23 cellular contexts compared by ENCODE assay signal in genomic region chr14:58464652-58465051, GRCh38. TPM values are rescaled to one million over a fixed set of nuclear protein-coding genes. Genes with fewer than 3 reads are reported as not detected.
DNase-seq lines count a peak whose midpoint lies in the region; ATAC-seq, FAIRE-seq and TF ChIP-seq lines count a peak whose summit lies in the region.
"Had no signal": no experiment of that assay in that cellular context is flagged by ENCODE, and none has a peak within 500 bp of the region (broad histone marks: within the 10 kb centered on the region; RNA-seq: fewer than 3 reads in every experiment).

No MANE protein-coding gene starts in this region.

- H3K18ac ChIP-seq in mesenchymal stem cell (ENCODE audit: low read depth in 1 of 2, low read length in 2 of 2) = peak overlapping the region in 1 of 2 experiments; percentile 40

- H3K4ac ChIP-seq in mesenchymal stem cell (ENCODE audit: low read depth in 1 of 2, low read length in 2 of 2) = no peak overlapping the region

- intact Hi-C loops in ovary (cut with DNase I) = no loop called here

- TF ChIP-seq POLR2A in GM12891 (IDR thresholded peaks at IDR 0.05; ENCODE audit: low read depth, low read length) (no peak), ovary (IDR thresholded peaks at IDR 0.05) (no peak)

- no peak overlapping the region for H3K4me3 Mint-ChIP-seq in CD8-positive, alpha-beta memory T cell
- H3K4me3 Mint-ChIP-seq: CD4-positive, alpha-beta memory T cell; HFFc6 had no signal

- WGBS in mesenchymal stem cell = 99% methylated on average over 7 of the region's 8 CpGs
- 96% methylated on average over 8 of the region's 8 CpGs for WGBS in ovary, 3 donors

- no peak overlapping the region for H2BK120ac ChIP-seq in mesenchymal stem cell (ENCODE audit: low read depth, low read length)

- DNase-seq in GM12891 (ENCODE audit: insufficient read length, low spot score) (no peak), RWPE2 (ENCODE audit: low spot score) (no peak), epithelial cell of prostate (ENCODE audit: low read depth, low spot score) (peak; percentile 61), mesenchymal stem cell (no peak), ovary (no peak), C1 segment of cervical spinal cord (lab: John Stamatoyannopoulos, UW) (no peak)
- DNase-seq in CD8-positive, alpha-beta memory T cell = no peak
- DNase-seq: 8988T; ACHN; AML-193; BE2C; Caco-2; CD4-positive, alpha-beta memory T cell; DMS153; DND-41 had no signal

- peak overlapping the region; percentile 27 for H2AFZ ChIP-seq in mesenchymal stem cell (ENCODE audit: low read depth, low read length)
- H2AFZ ChIP-seq: GM23248 had no signal

- H3K4me2 ChIP-seq in mesenchymal stem cell (ENCODE audit: low read length, poor library complexity, severe bottlenecking) = no peak overlapping the region
- H3K4me2 ChIP-seq: BLaER1 treated with 17β-estradiol and CSF1 and Interleukin-3, amounts not matched to agents 10 nM and 100 nM had no signal

- peaks cover 0 to 7% (median 0%) of the 10 kb centered on the region in 3 donors for H3K4me1 Mint-ChIP-seq in CD8-positive, alpha-beta memory T cell

- FAIRE-seq in GM12891 (lab: Jason Lieb, UNC) = peak; percentile 23
- FAIRE-seq: A549, G401.6, GM19239 had no signal

- no peak overlapping the region for H2BK15ac ChIP-seq in mesenchymal stem cell (ENCODE audit: low read depth, poor library complexity, severe bottlenecking)

- no peak for TF ChIP-seq CTCF in RWPE2 (IDR thresholded peaks at IDR 0.05; ENCODE audit: poor library complexity, severe bottlenecking)
- no peak for TF ChIP-seq CTCF in ovary (IDR thresholded peaks at IDR 0.05)

- peak overlapping the region in 1 of 2 experiments; percentile 15 for H3K14ac ChIP-seq in mesenchymal stem cell (ENCODE audit: low read length in 2 of 2)

- H3K27ac ChIP-seq in RWPE2 (ENCODE audit: poor library complexity, severe bottlenecking) (peak overlapping the region; percentile 40), epithelial cell of prostate (peak overlapping the region; percentile 44), mesenchymal stem cell (ENCODE audit: low read length, poor library complexity, severe bottlenecking) (no peak overlapping the region), ovary (no peak overlapping the region)
- no peak overlapping the region for H3K27ac ChIP-seq in CD8-positive, alpha-beta memory T cell (ENCODE audit: low read depth, low read length)
- H3K27ac ChIP-seq: BLaER1 treated with 17β-estradiol and CSF1 and Interleukin-3, amounts not matched to agents 10 nM and 100 nM; GM23248 had no signal

- no peak overlapping the region for H2BK12ac ChIP-seq in mesenchymal stem cell (ENCODE audit: low read length in 2 of 2)

- H4K8ac ChIP-seq in mesenchymal stem cell (ENCODE audit: low read length) = no peak overlapping the region

- H3K27me3 ChIP-seq in RWPE2 (ENCODE audit: insufficient read depth, poor library complexity, severe bottlenecking) = no peaks in the 10 kb centered on the region
- no peaks in the 10 kb centered on the region for H3K27me3 ChIP-seq in mesenchymal stem cell (ENCODE audit: control insufficient read depth in 1 of 2, insufficient read depth in 1 of 2, low read length in 2 of 2)
- peaks cover 3% of the 10 kb centered on the region for H3K27me3 ChIP-seq in ovary
- no peaks in the 10 kb centered on the region for H3K27me3 ChIP-seq in CD8-positive, alpha-beta memory T cell (ENCODE audit: insufficient read depth, low read length, poor library complexity, severe bottlenecking)
- H3K27me3 ChIP-seq: BE2C; BLaER1 treated with 17β-estradiol and CSF1 and Interleukin-3, amounts not matched to agents 10 nM and 100 nM had no signal

- POLR2A ChIA-PET in CD8-positive, alpha-beta memory T cell (lab: Charles Lee) = no interaction called here

- no peak overlapping the region for H4K91ac ChIP-seq in mesenchymal stem cell (ENCODE audit: low read length)

- peak; percentile 87 for ATAC-seq in RWPE2 (ENCODE audit: low read depth)
- ATAC-seq in HG02840 (IDR thresholded peaks at IDR 0.05; ENCODE audit: low FRiP score, unreplicated experiment) = no peak

- no peak overlapping the region for H2BK5ac ChIP-seq in mesenchymal stem cell (ENCODE audit: low read depth, low read length, poor library complexity, severe bottlenecking)

- H3K9ac ChIP-seq in mesenchymal stem cell (ENCODE audit: low read length) = no peak overlapping the region
- H3K9ac ChIP-seq: BLaER1 treated with 17β-estradiol and CSF1 and Interleukin-3, amounts not matched to agents 10 nM and 100 nM; GM23248 had no signal

- no peak overlapping the region for H3K4me3 ChIP-seq in RWPE2 (ENCODE audit: severe bottlenecking)
- no peak overlapping the region for H3K4me3 ChIP-seq in mesenchymal stem cell (ENCODE audit: insufficient read depth in 1 of 2, low read depth in 1 of 2, low read length in 2 of 2)
- H3K4me3 ChIP-seq in ovary = no peak overlapping the region
- no peak overlapping the region for H3K4me3 ChIP-seq in CD8-positive, alpha-beta memory T cell (ENCODE audit: low read length)
- H3K4me3 ChIP-seq: A549; BLaER1 treated with 17β-estradiol and CSF1 and Interleukin-3, amounts not matched to agents 10 nM and 100 nM; GM23248; HAP-1 had no signal

- CTCF ChIA-PET in CD8-positive, alpha-beta memory T cell (lab: Charles Lee) = no interaction called here

- H3K27me3 Mint-ChIP-seq in CD8-positive, alpha-beta memory T cell = no peaks in the 10 kb centered on the region
- H3K27me3 Mint-ChIP-seq: CD4-positive, alpha-beta memory T cell had no signal

- H3K36me3 ChIP-seq in RWPE2 (ENCODE audit: low read depth) (peaks cover 73% of the 10 kb centered on the region), mesenchymal stem cell (ENCODE audit: control insufficient read depth in 1 of 2, insufficient read depth in 2 of 2, low read depth in 1 of 2, low read length in 2 of 2) (peaks cover 7 to 82% of the 10 kb centered on the region in 2 experiments), ovary (no peaks in the 10 kb centered on the region)
- peaks cover 23% of the 10 kb centered on the region for H3K36me3 ChIP-seq in CD8-positive, alpha-beta memory T cell (ENCODE audit: insufficient read depth, low read length)

- H3K4me1 ChIP-seq in RWPE2 (ENCODE audit: insufficient read depth, poor library complexity, severe bottlenecking) (peaks cover 14% of the 10 kb centered on the region), mesenchymal stem cell (ENCODE audit: control insufficient read depth, insufficient read depth, low read depth, low read length) (peaks cover 2% of the 10 kb centered on the region), ovary (ENCODE audit: insufficient read depth) (no peaks in the 10 kb centered on the region)
- no peaks in the 10 kb centered on the region for H3K4me1 ChIP-seq in CD8-positive, alpha-beta memory T cell (ENCODE audit: insufficient read depth, low read length)
- H3K4me1 ChIP-seq: BE2C; BLaER1 treated with 17β-estradiol and CSF1 and Interleukin-3, amounts not matched to agents 10 nM and 100 nM; Caco-2; HAP-1 had no signal

- no peaks in the 10 kb centered on the region for H3K9me3 Mint-ChIP-seq in CD8-positive, alpha-beta memory T cell
- H3K9me3 Mint-ChIP-seq: CD4-positive, alpha-beta memory T cell; HFFc6 had no signal

- H3K9me3 ChIP-seq in RWPE2 (ENCODE audit: severe bottlenecking) (no peaks in the 10 kb centered on the region), mesenchymal stem cell (ENCODE audit: control insufficient read depth, low read length) (no peaks in the 10 kb centered on the region), ovary (no peaks in the 10 kb centered on the region)
- H3K9me3 ChIP-seq in CD8-positive, alpha-beta memory T cell (ENCODE audit: low read length) = no peaks in the 10 kb centered on the region
- H3K9me3 ChIP-seq: A549; BE2C; BLaER1 treated with 17β-estradiol and CSF1 and Interleukin-3, amounts not matched to agents 10 nM and 100 nM; Caco-2; HAP-1 had no signal

- H3K79me1 ChIP-seq in mesenchymal stem cell (replicated peaks; ENCODE audit: low read length, poor library complexity, severe bottlenecking) = peaks cover 7% of the 10 kb centered on the region

- no peak overlapping the region for H2AK5ac ChIP-seq in mesenchymal stem cell (ENCODE audit: low read length, severe bottlenecking)

- H3K36me3 Mint-ChIP-seq in CD8-positive, alpha-beta memory T cell = peaks cover 12 to 82% (median 32%) of the 10 kb centered on the region in 3 donors

- TF ChIP-seq EP300 in ovary (IDR thresholded peaks at IDR 0.05) = no peak

- H3K23ac ChIP-seq in mesenchymal stem cell (ENCODE audit: low read length in 2 of 2) = no peak overlapping the region

- peak overlapping the region in 1 of 8 donors; percentile 11 for H3K27ac Mint-ChIP-seq in CD8-positive, alpha-beta memory T cell
- H3K27ac Mint-ChIP-seq: CD4-positive, alpha-beta memory T cell; HFFc6 had no signal

TF ChIP-seq in GM12891, 5 proteins besides CTCF, POLR2A, EP300 and RAD21:
- TF ChIP-seq POU2F2 (IDR thresholded peaks at IDR 0.05; ENCODE audit: low read depth, low read length) = no peak
- no peak for TF ChIP-seq SPI1 (IDR thresholded peaks at IDR 0.05; ENCODE audit: low read depth, low read length)
- no peak for TF ChIP-seq TAF1 (IDR thresholded peaks at IDR 0.05; ENCODE audit: low read depth, low read length)
- TF ChIP-seq POLR2AphosphoS5 (IDR thresholded peaks at IDR 0.05; ENCODE audit: low read depth, low read length) = no peak
- no peak for TF ChIP-seq PAX5 (IDR thresholded peaks at IDR 0.05; ENCODE audit: insufficient read depth, low read length, severe bottlenecking)

RNA-seq across cellular contexts. Expression of gene KIAA0586, which starts 37.1 kb away (rescaled TPM):
- 9.9 TPM for polyA plus RNA-seq in GM12891 (2012; ENCODE audit: low read depth, missing spikeins)
- 7.9 TPM for polyA plus RNA-seq in mesenchymal stem cell (2013, experiment 1 of 2)
- polyA plus RNA-seq in mesenchymal stem cell (2013, experiment 2 of 2) = 7.7 TPM
- 10 to 100 TPM in 5 of 7 donors, 1 to 10 TPM in 2; 8.0 to 19.1 (median 14.3) TPM for total RNA-seq in ovary
- 10 to 100 TPM in 1 of 2 donors, 1 to 10 TPM in 1; 4.6 to 11.6 TPM for polyA plus RNA-seq in ovary
- total RNA-seq in CD8-positive, alpha-beta memory T cell = 10 to 100 TPM; 19.3 to 20.3 TPM
- polyA plus RNA-seq in CD8-positive, alpha-beta memory T cell = 19.3 TPM

RNA-seq across cellular contexts. Expression of gene TIMM9, which starts 37.3 kb away (rescaled TPM):
- 90.6 TPM for polyA plus RNA-seq in GM12891 (2012; ENCODE audit: low read depth, missing spikeins)
- 53.0 TPM for polyA plus RNA-seq in mesenchymal stem cell (2013, experiment 1 of 2)
- 53.1 TPM for polyA plus RNA-seq in mesenchymal stem cell (2013, experiment 2 of 2)
- 10 to 100 TPM; 32.8 to 64.0 (median 41.5) TPM for total RNA-seq in ovary
- 10 to 100 TPM; 76.7 to 92.6 TPM for polyA plus RNA-seq in ovary
- 10 to 100 TPM; 84.3 to 96.7 TPM for total RNA-seq in CD8-positive, alpha-beta memory T cell
- 75.4 TPM for polyA plus RNA-seq in CD8-positive, alpha-beta memory T cell

Comparison
In these comparisons a context has a peak if more than half of its experiments do, and no peak if none do; other contexts are left out.
1. H3K27ac ChIP-seq: peak in RWPE2 (single experiment) and epithelial cell of prostate (single experiment); none in mesenchymal stem cell (single experiment), ovary (0 of 2) and CD8-positive, alpha-beta memory T cell (single experiment).